In genomic region chr4:102501635-102502382, GRCh38 we compare ENCODE assay signal across 1 cellular context.
TF ChIP-seq lines count a peak whose summit lies in the region.

No MANE protein-coding gene starts in this region.

TF ChIP-seq in GM12878, 131 proteins besides CTCF, POLR2A, EP300 and RAD21 (continued from another document and continues in another):
- no peak for TF ChIP-seq BCLAF1 (IDR thresholded peaks at IDR 0.05)
- no peak for TF ChIP-seq NRF1 (conservative IDR thresholded peaks at IDR 0.05; ENCODE audit: low read depth, low read length)
- 0 out of 3 replicates have a peak, but pooled peaks of 1 of the 2 experiments have one; percentile 6 for TF ChIP-seq EGR1 (IDR thresholded peaks at IDR 0.05; ENCODE audit: borderline replicate concordance in 1 of 2, low read depth in 2 of 2, low read length in 2 of 2)
- peak; percentile 59; the same call in 1 of the 2 replicates for TF ChIP-seq MTA2 (IDR thresholded peaks at IDR 0.05; ENCODE audit: low read depth)
- no peak for TF ChIP-seq HDAC2 (IDR thresholded peaks at IDR 0.05)
- peak; percentile 57 for TF ChIP-seq IKZF1 (conservative IDR thresholded peaks at IDR 0.05)
- TF ChIP-seq TCF3 (IDR thresholded peaks at IDR 0.05; ENCODE audit: borderline replicate concordance, insufficient read depth, low read depth, low read length), result no peak
- no peak for TF ChIP-seq KLF5 (IDR thresholded peaks at IDR 0.05; ENCODE audit: partially characterized antibody)
- peak; percentile 64 for TF ChIP-seq SKIL (IDR thresholded peaks at IDR 0.05; ENCODE audit: low read depth, poor library complexity, severe bottlenecking)
- TF ChIP-seq ZNF384 (IDR thresholded peaks at IDR 0.05; ENCODE audit: borderline replicate concordance, low read depth, low read length), result no peak
- no peak for TF ChIP-seq ASH2L (IDR thresholded peaks at IDR 0.05; ENCODE audit: borderline replicate concordance, low read depth)
- TF ChIP-seq RB1 (IDR thresholded peaks at IDR 0.05; ENCODE audit: borderline replicate concordance), result peak; percentile 27
- TF ChIP-seq RELB (IDR thresholded peaks at IDR 0.05; ENCODE audit: low read depth), result peak; percentile 60
- no peak for TF ChIP-seq NR2C2 (IDR thresholded peaks at IDR 0.05; ENCODE audit: borderline replicate concordance, control insufficient read depth, insufficient read length, low read depth)
- 0 out of 2 replicates have a peak, but pooled peaks have one; percentile 10 for TF ChIP-seq IRF4 (IDR thresholded peaks at IDR 0.05; ENCODE audit: low read depth, low read length)
- TF ChIP-seq CHD2 (IDR thresholded peaks at IDR 0.05; ENCODE audit: borderline replicate concordance, low read depth, low read length), result no peak; the same call in 1 of the 2 replicates
- no peak for TF ChIP-seq SUZ12 (IDR thresholded peaks at IDR 0.05; ENCODE audit: unreplicated experiment)
- peak; percentile 87 for TF ChIP-seq POLR2AphosphoS5 (IDR thresholded peaks at IDR 0.05; ENCODE audit: low read length)
- no peak for TF ChIP-seq ZNF274 (IDR thresholded peaks at IDR 0.05; ENCODE audit: insufficient read depth, insufficient read length)
- TF ChIP-seq SREBF2 (IDR thresholded peaks at IDR 0.05; ENCODE audit: low read length), result no peak
- peak; percentile 23; the same call in 1 of the 2 replicates for TF ChIP-seq JUNB (IDR thresholded peaks at IDR 0.05)
- no peak; the same call in 1 of the 2 replicates for TF ChIP-seq DPF2 (IDR thresholded peaks at IDR 0.05)
- peak; percentile 9 for TF ChIP-seq RELA (IDR thresholded peaks at IDR 0.05; ENCODE audit: borderline replicate concordance, partially characterized antibody)
- TF ChIP-seq HCFC1 (IDR thresholded peaks at IDR 0.05; ENCODE audit: low read length), result no peak
- peak; percentile 26 for TF ChIP-seq PBX3 (IDR thresholded peaks at IDR 0.05; ENCODE audit: insufficient replicate concordance, low read depth, low read length)
- TF ChIP-seq, protein P1, sequence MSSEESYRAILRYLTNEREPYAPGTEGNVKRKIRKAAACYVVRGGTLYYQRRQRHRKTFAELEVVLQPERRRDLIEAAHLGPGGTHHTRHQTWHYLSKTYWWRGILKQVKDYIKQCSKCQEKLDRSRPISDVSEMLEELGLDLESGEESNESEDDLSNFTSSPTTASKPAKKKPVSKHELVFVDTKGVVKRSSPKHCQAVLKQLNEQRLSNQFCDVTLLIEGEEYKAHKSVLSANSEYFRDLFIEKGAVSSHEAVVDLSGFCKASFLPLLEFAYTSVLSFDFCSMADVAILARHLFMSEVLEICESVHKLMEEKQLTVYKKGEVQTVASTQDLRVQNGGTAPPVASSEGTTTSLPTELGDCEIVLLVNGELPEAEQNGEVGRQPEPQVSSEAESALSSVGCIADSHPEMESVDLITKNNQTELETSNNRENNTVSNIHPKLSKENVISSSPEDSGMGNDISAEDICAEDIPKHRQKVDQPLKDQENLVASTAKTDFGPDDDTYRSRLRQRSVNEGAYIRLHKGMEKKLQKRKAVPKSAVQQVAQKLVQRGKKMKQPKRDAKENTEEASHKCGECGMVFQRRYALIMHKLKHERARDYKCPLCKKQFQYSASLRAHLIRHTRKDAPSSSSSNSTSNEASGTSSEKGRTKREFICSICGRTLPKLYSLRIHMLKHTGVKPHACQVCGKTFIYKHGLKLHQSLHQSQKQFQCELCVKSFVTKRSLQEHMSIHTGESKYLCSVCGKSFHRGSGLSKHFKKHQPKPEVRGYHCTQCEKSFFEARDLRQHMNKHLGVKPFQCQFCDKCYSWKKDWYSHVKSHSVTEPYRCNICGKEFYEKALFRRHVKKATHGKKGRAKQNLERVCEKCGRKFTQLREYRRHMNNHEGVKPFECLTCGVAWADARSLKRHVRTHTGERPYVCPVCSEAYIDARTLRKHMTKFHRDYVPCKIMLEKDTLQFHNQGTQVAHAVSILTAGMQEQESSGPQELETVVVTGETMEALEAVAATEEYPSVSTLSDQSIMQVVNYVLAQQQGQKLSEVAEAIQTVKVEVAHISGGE (CRISPR knock-in tag; IDR thresholded peaks at IDR 0.05), result no peak
- no peak for TF ChIP-seq ZBTB4 (CRISPR knock-in tag; IDR thresholded peaks at IDR 0.05)
- TF ChIP-seq ZNF24 (IDR thresholded peaks at IDR 0.05), result no peak
- no peak for TF ChIP-seq BCL11A (IDR thresholded peaks at IDR 0.05; ENCODE audit: low read depth, low read length)
- TF ChIP-seq PKNOX1 (IDR thresholded peaks at IDR 0.05), result peak; percentile 23; the same call in 1 of the 2 replicates
- no peak for TF ChIP-seq ZSCAN29 (IDR thresholded peaks at IDR 0.05)
- TF ChIP-seq, protein P2, sequence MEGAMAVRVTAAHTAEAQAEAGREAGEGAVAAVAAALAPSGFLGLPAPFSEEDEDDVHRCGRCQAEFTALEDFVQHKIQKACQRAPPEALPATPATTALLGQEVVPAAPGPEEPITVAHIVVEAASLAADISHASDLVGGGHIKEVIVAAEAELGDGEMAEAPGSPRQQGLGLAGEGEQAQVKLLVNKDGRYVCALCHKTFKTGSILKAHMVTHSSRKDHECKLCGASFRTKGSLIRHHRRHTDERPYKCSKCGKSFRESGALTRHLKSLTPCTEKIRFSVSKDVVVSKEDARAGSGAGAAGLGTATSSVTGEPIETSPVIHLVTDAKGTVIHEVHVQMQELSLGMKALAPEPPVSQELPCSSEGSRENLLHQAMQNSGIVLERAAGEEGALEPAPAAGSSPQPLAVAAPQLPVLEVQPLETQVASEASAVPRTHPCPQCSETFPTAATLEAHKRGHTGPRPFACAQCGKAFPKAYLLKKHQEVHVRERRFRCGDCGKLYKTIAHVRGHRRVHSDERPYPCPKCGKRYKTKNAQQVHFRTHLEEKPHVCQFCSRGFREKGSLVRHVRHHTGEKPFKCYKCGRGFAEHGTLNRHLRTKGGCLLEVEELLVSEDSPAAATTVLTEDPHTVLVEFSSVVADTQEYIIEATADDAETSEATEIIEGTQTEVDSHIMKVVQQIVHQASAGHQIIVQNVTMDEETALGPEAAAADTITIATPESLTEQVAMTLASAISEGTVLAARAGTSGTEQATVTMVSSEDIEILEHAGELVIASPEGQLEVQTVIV (IDR thresholded peaks at IDR 0.05; ENCODE audit: borderline replicate concordance, partially characterized antibody), result no peak
- TF ChIP-seq TBL1XR1 (IDR thresholded peaks at IDR 0.05; ENCODE audit: low read depth, low read length), result no peak
- TF ChIP-seq, protein P3, sequence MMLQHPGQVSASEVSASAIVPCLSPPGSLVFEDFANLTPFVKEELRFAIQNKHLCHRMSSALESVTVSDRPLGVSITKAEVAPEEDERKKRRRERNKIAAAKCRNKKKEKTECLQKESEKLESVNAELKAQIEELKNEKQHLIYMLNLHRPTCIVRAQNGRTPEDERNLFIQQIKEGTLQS (IDR thresholded peaks at IDR 0.05; ENCODE audit: borderline replicate concordance, extremely low read depth, low read depth, low read length), result no peak
- no peak for TF ChIP-seq STAT3 (IDR thresholded peaks at IDR 0.05; ENCODE audit: low read depth, low read length)
- TF ChIP-seq, protein P4, sequence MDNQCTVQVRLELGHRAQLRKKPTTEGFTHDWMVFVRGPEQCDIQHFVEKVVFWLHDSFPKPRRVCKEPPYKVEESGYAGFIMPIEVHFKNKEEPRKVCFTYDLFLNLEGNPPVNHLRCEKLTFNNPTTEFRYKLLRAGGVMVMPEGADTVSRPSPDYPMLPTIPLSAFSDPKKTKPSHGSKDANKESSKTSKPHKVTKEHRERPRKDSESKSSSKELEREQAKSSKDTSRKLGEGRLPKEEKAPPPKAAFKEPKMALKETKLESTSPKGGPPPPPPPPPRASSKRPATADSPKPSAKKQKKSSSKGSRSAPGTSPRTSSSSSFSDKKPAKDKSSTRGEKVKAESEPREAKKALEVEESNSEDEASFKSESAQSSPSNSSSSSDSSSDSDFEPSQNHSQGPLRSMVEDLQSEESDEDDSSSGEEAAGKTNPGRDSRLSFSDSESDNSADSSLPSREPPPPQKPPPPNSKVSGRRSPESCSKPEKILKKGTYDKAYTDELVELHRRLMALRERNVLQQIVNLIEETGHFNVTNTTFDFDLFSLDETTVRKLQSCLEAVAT (IDR thresholded peaks at IDR 0.05), result peak; percentile 89
- TF ChIP-seq GABPA (IDR thresholded peaks at IDR 0.05; ENCODE audit: low read depth), result no peak
- no peak for TF ChIP-seq PAX8 (IDR thresholded peaks at IDR 0.05)
- TF ChIP-seq LARP7 (IDR thresholded peaks at IDR 0.05), result peak; percentile 65; the same call in 1 of the 2 replicates
- no peak for TF ChIP-seq CEBPB (IDR thresholded peaks at IDR 0.05; ENCODE audit: borderline replicate concordance in 1 of 2, low read depth in 2 of 2, low read length in 2 of 2)
- peak; percentile 51 for TF ChIP-seq SMAD1 (IDR thresholded peaks at IDR 0.05; ENCODE audit: low read depth, partially characterized antibody)
- no peak; the same call in 1 of the 2 replicates for TF ChIP-seq CREB1 (IDR thresholded peaks at IDR 0.05; ENCODE audit: low read depth)
